ENCODE assay signal across 17 cellular contexts in genomic region chr1:91796390-91796654, GRCh38.
"Had no signal": no experiment of that assay in that cellular context is flagged by ENCODE, and none has a peak within 500 bp of the region (broad histone marks: within the 10 kb centered on the region; RNA-seq: fewer than 3 reads in every experiment).

No MANE protein-coding gene starts in this region.

- H3K27ac ChIP-seq: lower lobe of right lung had no signal

- H3K27ac Mint-ChIP-seq: activated CD8-positive, alpha-beta T cell treated with anti-CD3 and anti-CD28 coated beads for 36 hours; activated naive CD4-positive, alpha-beta T cell treated with anti-CD3 and anti-CD28 coated beads, Interleukin-2, amount 50 U/mL, for 72 hours; activated T-cell treated with anti-CD3 and anti-CD28 coated beads, Interleukin-2, amount 50 U/mL, for 72 hours; T-helper 1 cell treated with Interleukin-12 subunit alpha and Interleukin-12 subunit beta and Interleukin-4 antibody, amounts not matched to agents 30 μg/mL and 1 μg/mL, for 36 hours; WTC11 had no signal

- FAIRE-seq: urothelium cell line had no signal

- H3K9me3 Mint-ChIP-seq: activated T-cell treated with anti-CD3 and anti-CD28 coated beads, Interleukin-2, amount 50 U/mL, for 72 hours; stimulated activated effector memory CD8-positive, alpha-beta T cell treated with anti-CD3 and anti-CD28 coated beads, Interleukin-12 subunit alpha, Interleukin-12 subunit beta, amount 100 ng/mL, for 72 hours had no signal

- H3K27me3 Mint-ChIP-seq: activated CD8-positive, alpha-beta T cell treated with anti-CD3 and anti-CD28 coated beads for 36 hours had no signal

- H3K4me3 ChIP-seq: body of pancreas, coronary artery, lower lobe of right lung had no signal

- H3K9me3 ChIP-seq: body of pancreas, lower lobe of right lung had no signal

- H3K27me3 ChIP-seq: body of pancreas had no signal

- H3K36me3 ChIP-seq: lower lobe of right lung had no signal

- H3K4me3 Mint-ChIP-seq: activated CD8-positive, alpha-beta T cell treated with anti-CD3 and anti-CD28 coated beads for 36 hours; activated T-cell treated with anti-CD3 and anti-CD28 coated beads, Interleukin-2, amount 50 U/mL, for 72 hours; naive thymus-derived CD4-positive, alpha-beta T cell; stimulated activated effector memory CD8-positive, alpha-beta T cell treated with anti-CD3 and anti-CD28 coated beads, Interleukin-12 subunit alpha, Interleukin-12 subunit beta, amount 100 ng/mL, for 72 hours; T-helper 1 cell treated with Interleukin-12 subunit alpha and Interleukin-12 subunit beta and Interleukin-4 antibody, amounts not matched to agents 30 μg/mL and 1 μg/mL, for 36 hours; WTC11 had no signal

- DNase-seq: activated CD4-positive, alpha-beta T cell treated with anti-CD3 and anti-CD28 coated beads for 48 hours; activated CD8-positive, alpha-beta memory T cell treated with anti-CD3 and anti-CD28 coated beads, Interleukin-2, amount 50 U/mL, for 4 hours; activated CD8-positive, alpha-beta T cell treated with anti-CD3 and anti-CD28 coated beads for 36 hours; activated gamma-delta T cell; activated T-cell treated with anti-CD3 and anti-CD28 coated beads, Interleukin-2, amount 50 U/mL, for 72 hours; amniotic stem cell; body of pancreas; central memory CD4-positive, alpha-beta T cell; left cardiac atrium; lower lobe of right lung; naive thymus-derived CD4-positive, alpha-beta T cell had no signal

- ATAC-seq: activated CD8-positive, alpha-beta T cell treated with anti-CD3 and anti-CD28 coated beads for 36 hours; activated naive CD4-positive, alpha-beta T cell treated with anti-CD3 and anti-CD28 coated beads, Interleukin-2, amount 50 U/mL, for 72 hours; activated T-cell treated with anti-CD3 and anti-CD28 coated beads, Interleukin-2, amount 50 U/mL, for 72 hours; body of pancreas; left cardiac atrium; lower lobe of right lung; naive thymus-derived CD4-positive, alpha-beta T cell; stimulated activated effector memory CD8-positive, alpha-beta T cell treated with anti-CD3 and anti-CD28 coated beads, Interleukin-12 subunit alpha, Interleukin-12 subunit beta, amount 100 ng/mL, for 72 hours; WTC11 had no signal
